8 cellular contexts compared by ENCODE assay signal in genomic region chr11:63508009-63508408, GRCh38. TPM values are rescaled to one million over a fixed set of nuclear protein-coding genes. Genes with fewer than 3 reads are reported as not detected.
DNase-seq lines count a peak whose midpoint lies in the region; ATAC-seq and TF ChIP-seq lines count a peak whose summit lies in the region.

No MANE protein-coding gene starts in this region.

- H3K4me3 ChIP-seq in OCI-LY1 (ENCODE audit: low read depth, low read length, poor library complexity, severe bottlenecking), result no peak overlapping the region

- no peak overlapping the region for H3K27ac ChIP-seq in OCI-LY1 (ENCODE audit: low read depth, low read length, poor library complexity, severe bottlenecking)

- peaks cover 8% of the 10 kb centered on the region for H3K4me1 Mint-ChIP-seq in activated T-cell treated with anti-CD3 and anti-CD28 coated beads, Interleukin-2, amount 50 U/mL, for 72 hours (ENCODE audit: low read depth)
- peaks cover 11% of the 10 kb centered on the region for H3K4me1 Mint-ChIP-seq in osteocyte (ENCODE audit: unreplicated experiment)

- no peaks in the 10 kb centered on the region for H3K36me3 ChIP-seq in OCI-LY1 (ENCODE audit: insufficient read depth, low read length)

- H3F3A ChIP-seq in OCI-LY1 (ENCODE audit: insufficient read depth, low read length), result no peaks in the 10 kb centered on the region

- H3K27me3 Mint-ChIP-seq in activated T-cell treated with anti-CD3 and anti-CD28 coated beads, Interleukin-2, amount 50 U/mL, for 72 hours (ENCODE audit: low read depth), result no peaks in the 10 kb centered on the region
- peaks cover 8% of the 10 kb centered on the region for H3K27me3 Mint-ChIP-seq in osteocyte (ENCODE audit: unreplicated experiment)

- H3K27me3 ChIP-seq in OCI-LY1 (ENCODE audit: insufficient read depth, low read length), result 0 out of 2 replicates have a peak, but pooled peaks cover 3% of the 10 kb centered on the region

- peak; percentile 19 to 23 for DNase-seq in activated T-cell treated with anti-CD3 and anti-CD28 coated beads, Interleukin-2, amount 50 U/mL, for 72 hours
- no peak for DNase-seq in activated T-cell treated with anti-CD3 and anti-CD28 coated beads, Interleukin-2, amount 50 U/mL, for 48 hours
- DNase-seq in erythroblast (lab: John Stamatoyannopoulos, UW) (peak; percentile 71 to 73), osteocyte (ENCODE audit: extremely low spot score, unreplicated experiment) (no peak), NCI-H774 (lab: John Stamatoyannopoulos, UW) (no peak)

- no peaks in the 10 kb centered on the region for H3K4me1 ChIP-seq in OCI-LY1 (ENCODE audit: insufficient read depth, low read length, severe bottlenecking)

- ATAC-seq in activated T-cell treated with anti-CD3 and anti-CD28 coated beads, Interleukin-2, amount 50 U/mL, for 72 hours (replicated peaks in 1 of 2), result peak in 1 of 2 donors; percentile 45
- no peak for ATAC-seq in GM21390 (IDR thresholded peaks at IDR 0.05; ENCODE audit: unreplicated experiment)
- ATAC-seq in GM21447 (IDR thresholded peaks at IDR 0.05; ENCODE audit: unreplicated experiment), result no peak

- H3K36me3 Mint-ChIP-seq in activated T-cell treated with anti-CD3 and anti-CD28 coated beads, Interleukin-2, amount 50 U/mL, for 72 hours (ENCODE audit: insufficient read depth in 2 of 2), result no peaks in the 10 kb centered on the region
- no peaks in the 10 kb centered on the region for H3K36me3 Mint-ChIP-seq in osteocyte (ENCODE audit: unreplicated experiment)

- no peak overlapping the region for H3K4me3 Mint-ChIP-seq in activated T-cell treated with anti-CD3 and anti-CD28 coated beads, Interleukin-2, amount 50 U/mL, for 72 hours
- H3K4me3 Mint-ChIP-seq in osteocyte (ENCODE audit: unreplicated experiment), result no peak overlapping the region

- H3K9me3 Mint-ChIP-seq in activated T-cell treated with anti-CD3 and anti-CD28 coated beads, Interleukin-2, amount 50 U/mL, for 72 hours, result no peaks in the 10 kb centered on the region
- no peaks in the 10 kb centered on the region for H3K9me3 Mint-ChIP-seq in osteocyte (ENCODE audit: unreplicated experiment)

- no peak for TF ChIP-seq POLR2A in erythroblast (IDR thresholded peaks at IDR 0.05; ENCODE audit: low read length)

- no peaks in the 10 kb centered on the region for H4K20me1 ChIP-seq in OCI-LY1 (ENCODE audit: insufficient read depth, low read length)

- no peaks in the 10 kb centered on the region for H3K9me2 ChIP-seq in OCI-LY1 (ENCODE audit: low read depth, low read length)

- no peak overlapping the region for H3K27ac Mint-ChIP-seq in activated T-cell treated with anti-CD3 and anti-CD28 coated beads, Interleukin-2, amount 50 U/mL, for 72 hours
- H3K27ac Mint-ChIP-seq in osteocyte (ENCODE audit: unreplicated experiment), result no peak overlapping the region

- H3K9ac ChIP-seq in OCI-LY1 (ENCODE audit: low read length), result no peak overlapping the region

- no peak overlapping the region for H2AFZ ChIP-seq in OCI-LY1 (ENCODE audit: low read length)

- no peaks in the 10 kb centered on the region for H3K79me2 ChIP-seq in OCI-LY1 (ENCODE audit: insufficient read depth, low read length)

- no peaks in the 10 kb centered on the region for H3K9me3 ChIP-seq in OCI-LY1 (ENCODE audit: low read length)

- no peak overlapping the region for H3K4me2 ChIP-seq in OCI-LY1 (ENCODE audit: low read length)

- TF ChIP-seq CTCF in OCI-LY1 (IDR thresholded peaks at IDR 0.05; ENCODE audit: low read length) (peak; percentile 38; the same call in 1 of the 2 replicates), osteocyte (IDR thresholded peaks at IDR 0.05) (peak; percentile 24)

RNA-seq across cellular contexts. Expression of gene LGALS12, which starts 2.1 kb away (rescaled TPM):
- under 1 TPM; 0.37 to 0.38 TPM for total RNA-seq in activated T-cell treated with anti-CD3 and anti-CD28 coated beads, Interleukin-2, amount 50 U/mL, for 72 hours
- not detected in 2 replicates for total RNA-seq in osteocyte

RNA-seq across cellular contexts. Expression of gene PLAAT5, which starts 17.0 kb away (rescaled TPM):
- total RNA-seq in activated T-cell treated with anti-CD3 and anti-CD28 coated beads, Interleukin-2, amount 50 U/mL, for 72 hours, result 1 to 10 TPM; 1.7 to 2.8 TPM
- total RNA-seq in osteocyte, result not detected in 2 replicates

RNA-seq across cellular contexts. Expression of gene PLAAT4, which starts 28.6 kb away (rescaled TPM):
- total RNA-seq in activated T-cell treated with anti-CD3 and anti-CD28 coated beads, Interleukin-2, amount 50 U/mL, for 72 hours, result 100 to 1,000 TPM in 1 of 2 donors, 10 to 100 TPM in 1; 60.6 to 101 TPM
- total RNA-seq in osteocyte, result 7.3 and 8.5 TPM in 2 replicates

RNA-seq across cellular contexts. Expression of gene PLAAT2, which starts 55.2 kb away (rescaled TPM):
- under 1 TPM in 1 of 2 donors, not detected in 1; 0.35 TPM for total RNA-seq in activated T-cell treated with anti-CD3 and anti-CD28 coated beads, Interleukin-2, amount 50 U/mL, for 72 hours
- total RNA-seq in osteocyte, result not detected in 2 replicates

Comparison
In these comparisons a context has a peak if more than half of its experiments do, and no peak if none do; other contexts are left out.
1. DNase-seq: peak in activated T-cell treated with anti-CD3 and anti-CD28 coated beads, Interleukin-2, amount 50 U/mL, for 72 hours (2 of 2) and erythroblast (2 of 2); none in activated T-cell treated with anti-CD3 and anti-CD28 coated beads, Interleukin-2, amount 50 U/mL, for 48 hours (0 of 2), osteocyte (single experiment) and NCI-H774 (single experiment).